10 cellular contexts compared by ENCODE assay signal in the genomic region with DNA sequence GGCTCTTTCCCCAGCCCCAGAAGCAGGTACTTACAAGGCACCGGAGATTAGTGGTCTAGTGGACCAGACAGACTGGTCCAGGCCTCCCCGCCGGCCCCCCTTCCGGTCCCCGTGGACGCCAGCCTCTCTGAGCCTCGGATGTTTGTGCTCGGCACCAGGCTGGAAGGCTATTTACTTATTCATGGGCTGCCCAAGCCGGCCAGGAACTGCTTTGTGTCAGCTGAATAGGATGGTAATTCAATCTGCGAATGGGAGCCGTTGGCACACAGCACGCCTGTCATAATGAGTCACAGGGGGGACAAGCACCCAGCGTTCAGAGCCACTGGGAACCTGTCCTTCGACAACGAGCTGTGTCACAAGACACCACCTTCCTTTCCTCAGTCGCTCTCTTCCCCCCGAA.
A peak's percentile ranks its signal among the peaks of the same experiment; 100 is the strongest.
DNase-seq lines count a peak whose midpoint lies in the region; ATAC-seq and TF ChIP-seq lines count a peak whose summit lies in the region.
"Had no signal": no experiment of that assay in that cellular context is flagged by ENCODE, and none has a peak within 500 bp of the region (broad histone marks: within the 10 kb centered on the region; RNA-seq: fewer than 3 reads in every experiment).

No MANE protein-coding gene starts in this region.

- DNase-seq in ELF-1 (ENCODE audit: low read depth, low spot score) (peak; percentile 64), NCI-H2171 treated with DMSO at 0.1 percent for 48 hours (lab: John Stamatoyannopoulos, UW) (peak; percentile 96), colonic mucosa (peak; percentile 27), neuronal stem cell (ENCODE audit: low spot score) (peak; percentile 61), MCF 10A (ENCODE audit: unreplicated experiment) (no peak)
- DNase-seq in activated CD8-positive, alpha-beta memory T cell treated with anti-CD3 and anti-CD28 coated beads for 24 hours: no peak
- DNase-seq in activated CD8-positive, alpha-beta memory T cell treated with anti-CD3 and anti-CD28 coated beads, Interleukin-2, amount 10 ng/mL, durations not matched to agents 7 days and 5 days: no peak
- no peak for DNase-seq in activated T-cell treated with anti-CD3 and anti-CD28 coated beads, Interleukin-2, amount 50 U/mL, for 4 hours
- DNase-seq: activated CD8-positive, alpha-beta memory T cell treated with anti-CD3 and anti-CD28 coated beads, Interleukin-2, amount 50 U/mL, for 4 hours had no signal

- H3K18ac ChIP-seq in neuronal stem cell (ENCODE audit: low read length): no peak overlapping the region

- no peak overlapping the region for H4K91ac ChIP-seq in neuronal stem cell (ENCODE audit: low read depth, low read length, poor library complexity)

- POLR2A ChIA-PET in MCF 10A (lab: Yijun Ruan, JAX): no interaction called here

- H3K27me3 ChIP-seq in colonic mucosa: no peaks in the 10 kb centered on the region
- H3K27me3 ChIP-seq in neuronal stem cell (ENCODE audit: control insufficient read depth in 3 of 3, insufficient read depth in 3 of 3, low read depth in 1 of 3, low read length in 3 of 3): no peaks in the 10 kb centered on the region

- no peak overlapping the region for H3K23ac ChIP-seq in neuronal stem cell (ENCODE audit: low read depth, low read length, poor library complexity)

- no peak overlapping the region for H3K27ac ChIP-seq in colonic mucosa
- H3K27ac ChIP-seq in neuronal stem cell (replicated peaks; ENCODE audit: low read length): no peak overlapping the region

- peaks cover 92% of the 10 kb centered on the region for H3K27me3 Mint-ChIP-seq in MCF 10A (ENCODE audit: insufficient read depth, unreplicated experiment)
- peaks cover 13% of the 10 kb centered on the region for H3K27me3 Mint-ChIP-seq in activated CD8-positive, alpha-beta memory T cell treated with anti-CD3 and anti-CD28 coated beads, Interleukin-2, amount 10 ng/mL, durations not matched to agents 7 days and 5 days
- peaks cover 26% of the 10 kb centered on the region for H3K27me3 Mint-ChIP-seq in activated T-cell treated with anti-CD3 and anti-CD28 coated beads, Interleukin-2, amount 50 U/mL, for 4 hours (ENCODE audit: low read depth)

- H3K36me3 Mint-ChIP-seq in MCF 10A (ENCODE audit: insufficient read depth, unreplicated experiment): no peaks in the 10 kb centered on the region
- no peaks in the 10 kb centered on the region for H3K36me3 Mint-ChIP-seq in activated CD8-positive, alpha-beta memory T cell treated with anti-CD3 and anti-CD28 coated beads, Interleukin-2, amount 10 ng/mL, durations not matched to agents 7 days and 5 days
- H3K36me3 Mint-ChIP-seq in activated T-cell treated with anti-CD3 and anti-CD28 coated beads, Interleukin-2, amount 50 U/mL, for 4 hours (ENCODE audit: insufficient read depth): no peaks in the 10 kb centered on the region
- H3K36me3 Mint-ChIP-seq: CD14-positive monocyte had no signal

- TF ChIP-seq CTCF in colonic mucosa (IDR thresholded peaks at IDR 0.05) (no peak), MCF 10A (IDR thresholded peaks at IDR 0.05; ENCODE audit: unreplicated experiment) (no peak)

- H4K8ac ChIP-seq in neuronal stem cell (ENCODE audit: low read depth, low read length): no peak overlapping the region

- no peak overlapping the region for H2BK12ac ChIP-seq in neuronal stem cell (ENCODE audit: low read length)

- ATAC-seq in activated CD8-positive, alpha-beta memory T cell treated with anti-CD3 and anti-CD28 coated beads, Interleukin-2, amount 10 ng/mL, durations not matched to agents 7 days and 5 days: no peak
- ATAC-seq in activated T-cell treated with anti-CD3 and anti-CD28 coated beads, Interleukin-2, amount 50 U/mL, for 4 hours: no peak

- no peak overlapping the region for H2BK15ac ChIP-seq in neuronal stem cell (ENCODE audit: low read length)

- H3K27ac Mint-ChIP-seq in MCF 10A (ENCODE audit: low read depth, unreplicated experiment): no peak overlapping the region
- H3K27ac Mint-ChIP-seq in activated CD8-positive, alpha-beta memory T cell treated with anti-CD3 and anti-CD28 coated beads, Interleukin-2, amount 10 ng/mL, durations not matched to agents 7 days and 5 days: no peak overlapping the region
- H3K27ac Mint-ChIP-seq: CD14-positive monocyte had no signal

- no peaks in the 10 kb centered on the region for H3K4me1 ChIP-seq in colonic mucosa
- H3K4me1 ChIP-seq in neuronal stem cell (ENCODE audit: control insufficient read depth in 2 of 2, insufficient read depth in 1 of 2, low read depth in 1 of 2, low read length in 2 of 2): peaks cover 3 to 9% of the 10 kb centered on the region in 2 donors

- H3K9ac ChIP-seq in colonic mucosa (ENCODE audit: low read depth in 2 of 2, low read length in 2 of 2) (no peak overlapping the region), neuronal stem cell (ENCODE audit: low read depth, low read length, poor library complexity) (no peak overlapping the region)

- no peak overlapping the region for H3K4ac ChIP-seq in neuronal stem cell (ENCODE audit: low read length)

- no peak overlapping the region for H2AK5ac ChIP-seq in neuronal stem cell (ENCODE audit: low read depth, low read length)

- H3K9me3 ChIP-seq in colonic mucosa (no peaks in the 10 kb centered on the region), neuronal stem cell (replicated peaks in 1 of 2; ENCODE audit: control insufficient read depth in 2 of 2, insufficient read depth in 1 of 2, low read depth in 1 of 2, low read length in 2 of 2) (peaks cover 0 to 2% of the 10 kb centered on the region in 2 donors)

- peak overlapping the region; percentile 48 for H3K4me2 ChIP-seq in neuronal stem cell (ENCODE audit: insufficient read depth, low read length, poor library complexity, severe bottlenecking)

- H2AFZ ChIP-seq in neuronal stem cell (ENCODE audit: low read length): peak overlapping the region; percentile 91

- H3K36me3 ChIP-seq in colonic mucosa (no peaks in the 10 kb centered on the region), neuronal stem cell (replicated peaks in 1 of 2; ENCODE audit: control insufficient read depth in 2 of 2, insufficient read depth in 2 of 2, low read length in 2 of 2) (no peaks in the 10 kb centered on the region)

- H2BK120ac ChIP-seq in neuronal stem cell (ENCODE audit: low read depth, low read length): no peak overlapping the region

- no peak overlapping the region for H3K14ac ChIP-seq in neuronal stem cell (ENCODE audit: low read length)

- no peak overlapping the region for H3K4me3 Mint-ChIP-seq in MCF 10A (ENCODE audit: unreplicated experiment)
- H3K4me3 Mint-ChIP-seq in activated CD8-positive, alpha-beta memory T cell treated with anti-CD3 and anti-CD28 coated beads, Interleukin-2, amount 10 ng/mL, durations not matched to agents 7 days and 5 days: no peak overlapping the region
- no peak overlapping the region for H3K4me3 Mint-ChIP-seq in activated T-cell treated with anti-CD3 and anti-CD28 coated beads, Interleukin-2, amount 50 U/mL, for 4 hours

- BruUV-seq in MCF 10A (replicated peaks; lab: Mats Ljungman, UMichigan): no TSS peak

- intact Hi-C loops in colonic mucosa (cut with DNase I): loop anchor here (5.0 kb wide), 1 partner anchor 71 kb away; no protein-coding TSS in a partner anchor
- intact Hi-C loops in MCF 10A (cut with micrococcal nuclease): no loop called here

- H3K9me3 Mint-ChIP-seq in MCF 10A (ENCODE audit: unreplicated experiment): no peaks in the 10 kb centered on the region
- no peaks in the 10 kb centered on the region for H3K9me3 Mint-ChIP-seq in activated CD8-positive, alpha-beta memory T cell treated with anti-CD3 and anti-CD28 coated beads, Interleukin-2, amount 10 ng/mL, durations not matched to agents 7 days and 5 days (ENCODE audit: low read depth)
- no peaks in the 10 kb centered on the region for H3K9me3 Mint-ChIP-seq in activated T-cell treated with anti-CD3 and anti-CD28 coated beads, Interleukin-2, amount 50 U/mL, for 4 hours

- H3K79me1 ChIP-seq in neuronal stem cell (ENCODE audit: low read depth, low read length): no peaks in the 10 kb centered on the region

- H3K4me1 Mint-ChIP-seq in MCF 10A (ENCODE audit: insufficient read depth, unreplicated experiment): no peaks in the 10 kb centered on the region
- no peaks in the 10 kb centered on the region for H3K4me1 Mint-ChIP-seq in activated CD8-positive, alpha-beta memory T cell treated with anti-CD3 and anti-CD28 coated beads, Interleukin-2, amount 10 ng/mL, durations not matched to agents 7 days and 5 days
- H3K4me1 Mint-ChIP-seq in activated T-cell treated with anti-CD3 and anti-CD28 coated beads, Interleukin-2, amount 50 U/mL, for 4 hours (ENCODE audit: low read depth): no peaks in the 10 kb centered on the region
- H3K4me1 Mint-ChIP-seq: CD14-positive monocyte had no signal

- no peak overlapping the region for H2BK5ac ChIP-seq in neuronal stem cell (ENCODE audit: low read length)

- CTCF ChIA-PET in MCF 10A (lab: Yijun Ruan, JAX): interaction anchor here (1.0 kb wide), 1 partner anchor 29 kb away, joined by 3 read pairs; no protein-coding TSS in a partner anchor
- CTCF ChIA-PET in activated CD8-positive, alpha-beta memory T cell treated with anti-CD3 and anti-CD28 coated beads, Interleukin-2, amount 10 ng/mL, durations not matched to agents 7 days and 5 days (lab: Charles Lee): no interaction called here

- no peak overlapping the region for H3K4me3 ChIP-seq in colonic mucosa
- no peak overlapping the region for H3K4me3 ChIP-seq in neuronal stem cell (ENCODE audit: low read length in 2 of 2)

- no CpG with 5 or more reads among the region's 17 CpGs for WGBS in neuronal stem cell (ENCODE audit: extremely low coverage in 2 of 2, insufficient read length in 2 of 2, insufficient replicate concordance in 1 of 2), 2 donors

Comparison
In these comparisons a context has a peak if more than half of its experiments do, and no peak if none do; other contexts are left out.
1. DNase-seq: peak in ELF-1 (single experiment), NCI-H2171 treated with DMSO at 0.1 percent for 48 hours (single experiment), colonic mucosa (single experiment) and neuronal stem cell (single experiment); none in MCF 10A (single experiment), activated CD8-positive, alpha-beta memory T cell treated with anti-CD3 and anti-CD28 coated beads for 24 hours (single experiment), activated CD8-positive, alpha-beta memory T cell treated with anti-CD3 and anti-CD28 coated beads, Interleukin-2, amount 10 ng/mL, durations not matched to agents 7 days and 5 days (single experiment) and activated T-cell treated with anti-CD3 and anti-CD28 coated beads, Interleukin-2, amount 50 U/mL, for 4 hours (single experiment).